In genomic region chr16:19410435-19411153, GRCh38 we compare ENCODE assay signal across 7 cellular contexts. TPM values are rescaled to one million over a fixed set of nuclear protein-coding genes. Genes with fewer than 3 reads are reported as not detected.
DNase-seq lines count a peak whose midpoint lies in the region; ATAC-seq and TF ChIP-seq lines count a peak whose summit lies in the region.

No MANE protein-coding gene starts in this region.

- peaks cover 10% of the 10 kb centered on the region for H3K4me1 ChIP-seq in mammary epithelial cell (ENCODE audit: insufficient read depth, low read length)
- H3K4me1 ChIP-seq in mucosa of rectum (ENCODE audit: control insufficient read depth in 2 of 2, insufficient read depth in 2 of 2, low read length in 2 of 2), result peaks cover 16 to 26% of the 10 kb centered on the region in 2 donors

- no peaks in the 10 kb centered on the region for H4K20me1 ChIP-seq in mammary epithelial cell (ENCODE audit: insufficient read depth, low read length)

- no peak for TF ChIP-seq CTCF in GM12864 (IDR thresholded peaks at IDR 0.05; ENCODE audit: low read depth, low read length, missing control alignments)
- peak in 1 of 2 donors; percentile 21 for TF ChIP-seq CTCF in mammary epithelial cell (conservative IDR thresholded peaks at IDR 0.05 in 1 of 2, IDR thresholded peaks at IDR 0.05 in 1 of 2; ENCODE audit: extremely low read depth in 1 of 2, insufficient read depth in 1 of 2, low read depth in 1 of 2, low read length in 2 of 2)

- BruUV-seq in mammary epithelial cell (replicated peaks; lab: Mats Ljungman, UMichigan), result no TSS peak

- intact Hi-C loops in mammary epithelial cell (cut with micrococcal nuclease), result no loop called here

- H3K36me3 ChIP-seq in mammary epithelial cell (ENCODE audit: insufficient read depth, low read length) (no peaks in the 10 kb centered on the region), mucosa of rectum (ENCODE audit: control insufficient read depth in 2 of 2, insufficient read depth in 2 of 2, low read length in 2 of 2) (no peaks in the 10 kb centered on the region)

- dilution Hi-C loops in mammary epithelial cell (cut with HindIII; ENCODE audit: low sequenced_read_pairs), result no loop called here

- H3K4me2 ChIP-seq in mammary epithelial cell (ENCODE audit: insufficient read depth, low read depth, low read length), result peak overlapping the region; percentile 96

- no peak for DNase-seq in GM12864 (ENCODE audit: low read depth)
- DNase-seq in NCI-H2029 (lab: John Stamatoyannopoulos, UW), result peak; percentile 62
- no peak for DNase-seq in mammary epithelial cell

- 5% methylated on average over 29 of the region's 57 CpGs for WGBS in mammary epithelial cell (ENCODE audit: low coverage, missing lambda C conversion rate)

- peak overlapping the region; percentile 89 for H2AFZ ChIP-seq in mammary epithelial cell (ENCODE audit: low read depth, low read length)

- H3K27me3 ChIP-seq in mammary epithelial cell (ENCODE audit: insufficient read depth, low read length) (peaks cover 6% of the 10 kb centered on the region), mucosa of rectum (ENCODE audit: control insufficient read depth in 2 of 2, insufficient read depth in 2 of 2, low read length in 2 of 2) (peaks cover 3 to 5% of the 10 kb centered on the region in 2 donors)

- no peaks in the 10 kb centered on the region for H3K79me2 ChIP-seq in mammary epithelial cell (ENCODE audit: insufficient read depth, low read length)

- H3K4me3 ChIP-seq in GM12864 (ENCODE audit: low read depth, low read length), result peak overlapping the region; percentile 49
- peak overlapping the region; percentile 32 to 47 (median 39) for H3K4me3 ChIP-seq in mammary epithelial cell (replicated peaks in 1 of 3; ENCODE audit: insufficient read depth in 1 of 3, low read depth in 2 of 3, low read length in 3 of 3)
- peak overlapping the region; percentile 79 to 82 for H3K4me3 ChIP-seq in mucosa of rectum (ENCODE audit: low read length in 2 of 2)

- H3K9me3 ChIP-seq in mammary epithelial cell (replicated peaks; ENCODE audit: insufficient read depth, low read length) (no peaks in the 10 kb centered on the region), mucosa of rectum (ENCODE audit: control insufficient read depth in 2 of 2, low read length in 2 of 2) (peaks cover 0 to 6% of the 10 kb centered on the region in 2 donors)

- H3K27ac ChIP-seq in mammary epithelial cell (ENCODE audit: insufficient read depth, low read depth, low read length), result no peak overlapping the region
- peak overlapping the region; percentile 83 to 90 for H3K27ac ChIP-seq in mucosa of rectum (ENCODE audit: low read depth in 2 of 2, low read length in 2 of 2)

- ATAC-seq in GM18511 (IDR thresholded peaks at IDR 0.05; ENCODE audit: unreplicated experiment) (no peak), HG03175 (IDR thresholded peaks at IDR 0.05; ENCODE audit: unreplicated experiment) (no peak), GM19397 (IDR thresholded peaks at IDR 0.05; ENCODE audit: unreplicated experiment) (no peak)

- no peak overlapping the region for H3K9ac ChIP-seq in mammary epithelial cell (ENCODE audit: insufficient read depth, low read length)
- peak overlapping the region; percentile 74 to 92 for H3K9ac ChIP-seq in mucosa of rectum (ENCODE audit: low read depth in 1 of 2, low read length in 2 of 2)

- in situ Hi-C loops in mammary epithelial cell (cut with MboI; ENCODE audit: low sequenced_read_pairs in 2 of 2), result no loop called here

- CTCF ChIA-PET in mammary epithelial cell (lab: Charles Lee; ENCODE audit: low non-redundant PET), result no interaction called here

RNA-seq across cellular contexts. Expression of gene TMC5, which starts 7.1 kb away (rescaled TPM):
- under 1 TPM in 1 of 2 donors, not detected in 1; 0.33 TPM for total RNA-seq in mammary epithelial cell
- 0.11 TPM for polyA plus RNA-seq in mammary epithelial cell
- polyA minus RNA-seq in mammary epithelial cell, result not detected
